ENCODE assay signal across 33 cellular contexts in genomic region chr3:8886556-8886955, GRCh38.
DNase-seq lines count a peak whose midpoint lies in the region; ATAC-seq and TF ChIP-seq lines count a peak whose summit lies in the region.
"Had no signal": no experiment of that assay in that cellular context is flagged by ENCODE, and none has a peak within 500 bp of the region (broad histone marks: within the 10 kb centered on the region; RNA-seq: fewer than 3 reads in every experiment).

No MANE protein-coding gene starts in this region.

- no peak overlapping the region for H3K9ac ChIP-seq in mammary epithelial cell (ENCODE audit: insufficient read depth, low read length)
- H3K9ac ChIP-seq: SK-N-SH had no signal

- no peaks in the 10 kb centered on the region for H3K79me2 ChIP-seq in mammary epithelial cell (ENCODE audit: insufficient read depth, low read length)

- CTCF ChIA-PET in mammary epithelial cell (lab: Charles Lee; ENCODE audit: low non-redundant PET): no interaction called here

- no peak overlapping the region for H3K4me2 ChIP-seq in mammary epithelial cell (ENCODE audit: insufficient read depth, low read depth, low read length)
- H3K4me2 ChIP-seq: SK-N-SH had no signal

- H3K36me3 ChIP-seq in mammary epithelial cell (ENCODE audit: insufficient read depth, low read length) (no peaks in the 10 kb centered on the region), breast epithelium (no peaks in the 10 kb centered on the region), ascending aorta (no peaks in the 10 kb centered on the region), gastrocnemius medialis (no peaks in the 10 kb centered on the region)

- peaks cover 26% of the 10 kb centered on the region for H3K36me3 Mint-ChIP-seq in mesothelial cell of epicardium

- peaks cover 12% of the 10 kb centered on the region for H3K9me3 Mint-ChIP-seq in mesothelial cell of epicardium
- H3K9me3 Mint-ChIP-seq: CD8-positive, alpha-beta T cell; central memory CD8-positive, alpha-beta T cell; memory B cell had no signal

- in situ Hi-C loops in mammary epithelial cell (cut with MboI; ENCODE audit: low sequenced_read_pairs in 2 of 2) (no loop called here), astrocyte of the spinal cord (cut with HindIII; ENCODE audit: low sequenced_read_pairs) (no loop called here), gastrocnemius medialis (cut with MboI; ENCODE audit: low sequenced_read_pairs in 4 of 4) (no loop called here)

- no peak overlapping the region for H3K4me3 ChIP-seq in mammary epithelial cell (replicated peaks in 1 of 3; ENCODE audit: insufficient read depth in 1 of 3, low read depth in 2 of 3, low read length in 3 of 3)
- no peak overlapping the region for H3K4me3 ChIP-seq in breast epithelium
- H3K4me3 ChIP-seq in astrocyte of the spinal cord (ENCODE audit: low read depth, low read length): no peak overlapping the region
- no peak overlapping the region for H3K4me3 ChIP-seq in ascending aorta
- no peak overlapping the region for H3K4me3 ChIP-seq in gastrocnemius medialis
- H3K4me3 ChIP-seq: dorsolateral prefrontal cortex, heart left ventricle had no signal

- ATAC-seq in gastrocnemius medialis: no peak
- ATAC-seq: activated T-cell treated with anti-CD3 and anti-CD28 coated beads, Interleukin-2, amount 50 U/mL, for 4 hours; CD8-positive, alpha-beta T cell; heart left ventricle; left cardiac atrium; naive thymus-derived CD4-positive, alpha-beta T cell; stimulated activated naive CD8-positive, alpha-beta T cell treated with anti-CD3 and anti-CD28 coated beads, Interleukin-15, Interleukin-2, amounts not matched to agents 100 U/mL and 50 U/mL, for 24 hours; T-helper 17 cell had no signal

- H3K27ac ChIP-seq in mammary epithelial cell (ENCODE audit: insufficient read depth, low read depth, low read length) (no peak overlapping the region), breast epithelium (peak overlapping the region in 1 of 2 donors; percentile 38), ascending aorta (no peak overlapping the region), gastrocnemius medialis (no peak overlapping the region)
- H3K27ac ChIP-seq: 22Rv1, dorsolateral prefrontal cortex, heart left ventricle, HL-60, RWPE1, VCaP had no signal

- H2AFZ ChIP-seq in mammary epithelial cell (ENCODE audit: low read depth, low read length): no peak overlapping the region

- DNase-seq in mammary epithelial cell (peak; percentile 19), breast epithelium (ENCODE audit: low spot score in 2 of 2) (no peak), astrocyte of the spinal cord (ENCODE audit: low read depth, low spot score) (peak; percentile 49), mesothelial cell of epicardium (ENCODE audit: low spot score in 2 of 2, unreplicated experiment in 2 of 2) (no peak), ascending aorta (ENCODE audit: low spot score in 2 of 2) (no peak), gastrocnemius medialis (no peak), GM20000 (ENCODE audit: low spot score) (no peak), NAMALWA (ENCODE audit: low spot score) (no peak)
- DNase-seq: activated CD4-positive, alpha-beta T cell treated with anti-CD3 and anti-CD28 coated beads for 48 hours; activated naive CD4-positive, alpha-beta T cell; activated T-cell treated with anti-CD3 and anti-CD28 coated beads, Interleukin-2, amount 50 U/mL, for 4 hours; AML-193; amygdala; CD8-positive, alpha-beta T cell; dorsolateral prefrontal cortex; H7; heart left ventricle; left cardiac atrium; naive thymus-derived CD4-positive, alpha-beta T cell; NCI-H1092 treated with DMSO at 0.1 percent for 48 hours; NCI-H2029; NCI-H2227 treated with DMSO at 0.1 percent for 48 hours; occipital lobe; retina; SK-N-SH; stimulated activated naive CD8-positive, alpha-beta T cell treated with anti-CD3 and anti-CD28 coated beads, Interleukin-15, Interleukin-2, amounts not matched to agents 100 U/mL and 50 U/mL, for 24 hours; T-helper 17 cell had no signal

- H3K27me3 ChIP-seq in mammary epithelial cell (ENCODE audit: insufficient read depth, low read length) (no peaks in the 10 kb centered on the region), breast epithelium (no peaks in the 10 kb centered on the region), ascending aorta (no peaks in the 10 kb centered on the region), gastrocnemius medialis (no peaks in the 10 kb centered on the region)
- H3K27me3 ChIP-seq: dorsolateral prefrontal cortex, heart left ventricle had no signal

- intact Hi-C loops in mammary epithelial cell (cut with micrococcal nuclease): no loop called here
- intact Hi-C loops in breast epithelium (cut with DNase I; ENCODE audit: low total_unique reads): no loop called here
- intact Hi-C loops in ascending aorta (cut with DNase I): no loop called here
- intact Hi-C loops in gastrocnemius medialis (cut with DNase I; ENCODE audit: low total_unique reads): no loop called here

- TF ChIP-seq POLR2A in breast epithelium (IDR thresholded peaks at IDR 0.05) (no peak), gastrocnemius medialis (IDR thresholded peaks at IDR 0.05) (no peak)

- WGBS in mammary epithelial cell (ENCODE audit: low coverage, missing lambda C conversion rate): 12% methylated on average over 4 of the region's 4 CpGs

- dilution Hi-C loops in mammary epithelial cell (cut with HindIII; ENCODE audit: low sequenced_read_pairs): no loop called here

- no peaks in the 10 kb centered on the region for H4K20me1 ChIP-seq in mammary epithelial cell (ENCODE audit: insufficient read depth, low read length)

- no peak for TF ChIP-seq CTCF in mammary epithelial cell (conservative IDR thresholded peaks at IDR 0.05 in 1 of 2, IDR thresholded peaks at IDR 0.05 in 1 of 2; ENCODE audit: extremely low read depth in 1 of 2, insufficient read depth in 1 of 2, low read depth in 1 of 2, low read length in 2 of 2)
- TF ChIP-seq CTCF in breast epithelium (IDR thresholded peaks at IDR 0.05): no peak
- no peak for TF ChIP-seq CTCF in astrocyte of the spinal cord (IDR thresholded peaks at IDR 0.05; ENCODE audit: low read depth, low read length)
- no peak for TF ChIP-seq CTCF in mesothelial cell of epicardium (IDR thresholded peaks at IDR 0.05; ENCODE audit: unreplicated experiment)
- TF ChIP-seq CTCF in ascending aorta (IDR thresholded peaks at IDR 0.05): no peak
- no peak for TF ChIP-seq CTCF in gastrocnemius medialis (IDR thresholded peaks at IDR 0.05 in 4 of 5, conservative IDR thresholded peaks at IDR 0.05 in 1 of 5)
- no peak for TF ChIP-seq CTCF in GM20000 (IDR thresholded peaks at IDR 0.05; ENCODE audit: extremely low read depth, missing control alignments)

- H3K4me1 ChIP-seq in mammary epithelial cell (ENCODE audit: insufficient read depth, low read length) (peaks cover 3% of the 10 kb centered on the region), breast epithelium (no peaks in the 10 kb centered on the region), ascending aorta (no peaks in the 10 kb centered on the region), gastrocnemius medialis (no peaks in the 10 kb centered on the region)
- H3K4me1 ChIP-seq: heart left ventricle had no signal

- H3K27ac Mint-ChIP-seq in mesothelial cell of epicardium: peak overlapping the region; percentile 88
- H3K27ac Mint-ChIP-seq: CD8-positive, alpha-beta T cell; memory B cell; naive thymus-derived CD4-positive, alpha-beta T cell; T-helper 17 cell had no signal

- H3K9me3 ChIP-seq in mammary epithelial cell (replicated peaks; ENCODE audit: insufficient read depth, low read length) (no peaks in the 10 kb centered on the region), breast epithelium (no peaks in the 10 kb centered on the region), ascending aorta (no peaks in the 10 kb centered on the region), gastrocnemius medialis (no peaks in the 10 kb centered on the region)

- no peaks in the 10 kb centered on the region for H3K27me3 Mint-ChIP-seq in mesothelial cell of epicardium (ENCODE audit: low read depth)
- H3K27me3 Mint-ChIP-seq: central memory CD8-positive, alpha-beta T cell; memory B cell; naive thymus-derived CD4-positive, alpha-beta T cell; T-helper 17 cell had no signal

- H3K4me3 Mint-ChIP-seq in mesothelial cell of epicardium: no peak overlapping the region
- H3K4me3 Mint-ChIP-seq: activated T-cell treated with anti-CD3 and anti-CD28 coated beads, Interleukin-2, amount 50 U/mL, for 4 hours; CD8-positive, alpha-beta T cell; central memory CD8-positive, alpha-beta T cell; memory B cell; naive thymus-derived CD4-positive, alpha-beta T cell; T-helper 17 cell had no signal

- BruUV-seq in mammary epithelial cell (replicated peaks; lab: Mats Ljungman, UMichigan): no TSS peak

- H3K4me1 Mint-ChIP-seq in mesothelial cell of epicardium: peaks cover 50% of the 10 kb centered on the region
- H3K4me1 Mint-ChIP-seq: central memory CD8-positive, alpha-beta T cell; memory B cell; naive thymus-derived CD4-positive, alpha-beta T cell; T-helper 17 cell had no signal

Comparison
In these comparisons a context has a peak if more than half of its experiments do, and no peak if none do; other contexts are left out.
1. DNase-seq: peak in mammary epithelial cell (single experiment) and astrocyte of the spinal cord (single experiment); none in breast epithelium (0 of 2), mesothelial cell of epicardium (0 of 2), ascending aorta (0 of 2), gastrocnemius medialis (0 of 2), GM20000 (single experiment) and NAMALWA (single experiment).